ENCODE assay signal across 12 cellular contexts in genomic region chr19:34300962-34301361, GRCh38. TPM values are rescaled to one million over a fixed set of nuclear protein-coding genes. Genes with fewer than 3 reads are reported as not detected.
DNase-seq lines count a peak whose midpoint lies in the region; ATAC-seq and TF ChIP-seq lines count a peak whose summit lies in the region.
"Had no signal": no experiment of that assay in that cellular context is flagged by ENCODE, and none has a peak within 500 bp of the region (broad histone marks: within the 10 kb centered on the region; RNA-seq: fewer than 3 reads in every experiment).

No MANE protein-coding gene starts in this region.

- peaks cover 18% of the 10 kb centered on the region for H3K79me2 ChIP-seq in hepatocyte

- H4K20me1 ChIP-seq in hepatocyte (ENCODE audit: insufficient read depth, poor library complexity, severe bottlenecking) = no peaks in the 10 kb centered on the region

- no peak overlapping the region for H3K4me2 ChIP-seq in hepatocyte
- H3K4me2 ChIP-seq: GM23338 had no signal

- 99% methylated on average over 3 of the region's 3 CpGs for WGBS in hepatocyte (ENCODE audit: low lambda C conversion rate, missing lambda C conversion rate)

- DNase-seq in CD4-positive, alpha-beta memory T cell = no peak
- DNase-seq in hepatocyte (ENCODE audit: low spot score) (no peak), naive B cell (no peak), A172 (ENCODE audit: low spot score) (no peak), hippocampal formation (lab: John Stamatoyannopoulos, UW) (no peak), NCI-H82 treated with DMSO at 0.1 percent for 48 hours (lab: John Stamatoyannopoulos, UW; ENCODE audit: unreplicated experiment) (no peak)
- DNase-seq in stimulated activated naive CD4-positive, alpha-beta T cell (lab: John Stamatoyannopoulos, UW) = no peak
- DNase-seq: Calu3, DMS 273 treated with DMSO at 0.1 percent for 48 hours, H7 had no signal

- no peaks in the 10 kb centered on the region for H3K9me3 Mint-ChIP-seq in CD4-positive, alpha-beta memory T cell
- H3K9me3 Mint-ChIP-seq in naive B cell = no peaks in the 10 kb centered on the region
- H3K9me3 Mint-ChIP-seq: CD14-positive monocyte, GM23338 had no signal

- peaks cover 23 to 39% of the 10 kb centered on the region in 2 donors for H3K36me3 Mint-ChIP-seq in CD4-positive, alpha-beta memory T cell
- H3K36me3 Mint-ChIP-seq in naive B cell = no peaks in the 10 kb centered on the region

- H3K4me3 ChIP-seq in CD4-positive, alpha-beta memory T cell (ENCODE audit: low read length in 2 of 2) = no peak overlapping the region
- H3K4me3 ChIP-seq in hepatocyte = no peak overlapping the region
- H3K4me3 ChIP-seq: GM23338 had no signal

- POLR2A ChIA-PET in CD4-positive, alpha-beta memory T cell (lab: Charles Lee; ENCODE audit: partially characterized antibody) = interaction anchor here (0.6 kb wide), 1 partner anchor 45 kb away, joined by 3 read pairs; no protein-coding TSS in a partner anchor

- peaks cover 5 to 24% (median 12%) of the 10 kb centered on the region in 4 donors for H3K4me1 Mint-ChIP-seq in CD4-positive, alpha-beta memory T cell
- H3K4me1 Mint-ChIP-seq in naive B cell = peaks cover 3 to 11% (median 5%) of the 10 kb centered on the region in 3 donors
- H3K4me1 Mint-ChIP-seq: CD14-positive monocyte had no signal

- no peaks in the 10 kb centered on the region for H3K9me3 ChIP-seq in CD4-positive, alpha-beta memory T cell (ENCODE audit: control insufficient read depth in 1 of 2, low read length in 2 of 2)
- no peaks in the 10 kb centered on the region for H3K9me3 ChIP-seq in hepatocyte (ENCODE audit: low read depth)

- H3K27ac ChIP-seq in CD4-positive, alpha-beta memory T cell (ENCODE audit: low read depth, low read length) = no peak overlapping the region
- H3K27ac ChIP-seq in hepatocyte = peak overlapping the region; percentile 83

- CTCF ChIA-PET in CD4-positive, alpha-beta memory T cell (lab: Charles Lee; ENCODE audit: partially characterized antibody) = interaction anchor here (0.7 to 1.4 kb wide), 2 partner anchors 13 to 15 kb away, joined by 3 to 4 read pairs; no protein-coding TSS in a partner anchor

- H3K27me3 Mint-ChIP-seq in CD4-positive, alpha-beta memory T cell = no peaks in the 10 kb centered on the region
- no peaks in the 10 kb centered on the region for H3K27me3 Mint-ChIP-seq in naive B cell

- no peaks in the 10 kb centered on the region for H3K27me3 ChIP-seq in CD4-positive, alpha-beta memory T cell (ENCODE audit: insufficient read depth, low read length)
- no peaks in the 10 kb centered on the region for H3K27me3 ChIP-seq in hepatocyte

- ATAC-seq in naive B cell (ENCODE audit: low read depth in 2 of 2) = no peak
- ATAC-seq: GM23338 had no signal

- intact Hi-C loops in CD4-positive, alpha-beta memory T cell (cut with micrococcal nuclease) = no loop called here

- no peak overlapping the region for H3K4me3 Mint-ChIP-seq in CD4-positive, alpha-beta memory T cell
- H3K4me3 Mint-ChIP-seq in naive B cell = no peak overlapping the region
- H3K4me3 Mint-ChIP-seq: CD14-positive monocyte, GM23338 had no signal

- peaks cover 7% of the 10 kb centered on the region for H3K36me3 ChIP-seq in CD4-positive, alpha-beta memory T cell (ENCODE audit: insufficient read depth, low read length)
- no peaks in the 10 kb centered on the region for H3K36me3 ChIP-seq in hepatocyte (replicated peaks; ENCODE audit: insufficient read depth, low read depth)

- H3K4me1 ChIP-seq in CD4-positive, alpha-beta memory T cell (ENCODE audit: insufficient read depth, low read length) = peaks cover 3% of the 10 kb centered on the region
- H3K4me1 ChIP-seq in hepatocyte (ENCODE audit: insufficient read depth) = peaks cover 10% of the 10 kb centered on the region

- no peak overlapping the region for H2AFZ ChIP-seq in hepatocyte
- H2AFZ ChIP-seq: GM23338 had no signal

- no peak for TF ChIP-seq CTCF in hepatocyte (IDR thresholded peaks at IDR 0.05; ENCODE audit: poor library complexity)

- peak overlapping the region in 4 of 7 donors; percentile 24 to 65 (median 58) for H3K27ac Mint-ChIP-seq in CD4-positive, alpha-beta memory T cell
- peak overlapping the region in 4 of 6 donors; percentile 31 to 93 (median 57) for H3K27ac Mint-ChIP-seq in naive B cell
- H3K27ac Mint-ChIP-seq: GM23338 had no signal

- no peaks in the 10 kb centered on the region for H3K9me2 ChIP-seq in hepatocyte (replicated peaks; ENCODE audit: insufficient read depth)

RNA-seq across cellular contexts. Expression of gene GARRE1, which starts 46.6 kb away (rescaled TPM):
- total RNA-seq in CD4-positive, alpha-beta memory T cell = 10 to 100 TPM; 46.3 to 48.2 TPM
- 1 to 10 TPM; 3.5 to 7.5 TPM for polyA plus RNA-seq in CD4-positive, alpha-beta memory T cell
- 15.4 and 16.3 TPM in 2 replicates for total RNA-seq in hepatocyte
- polyA plus RNA-seq in hepatocyte = 9.0 and 10.2 TPM in 2 replicates
- polyA plus RNA-seq in naive B cell (ENCODE audit: low read depth in 6 of 6) = 10 to 100 TPM in 2 of 6 donors, 1 to 10 TPM in 4; 2.1 to 16.9 (median 9.4) TPM
- 9.2 and 10.7 TPM in 2 replicates for total RNA-seq in A172 (2014; rRNA removed; shearing (Covaris generic))
